In genomic region chr15:90143176-90143655, GRCh38 we compare ENCODE assay signal across 8 cellular contexts.
A peak's percentile ranks its signal among the peaks of the same experiment; 100 is the strongest.
DNase-seq lines count a peak whose midpoint lies in the region; ATAC-seq and TF ChIP-seq lines count a peak whose summit lies in the region.

No MANE protein-coding gene starts in this region.

- peak; percentile 67 for TF ChIP-seq CTCF in astrocyte of the spinal cord (IDR thresholded peaks at IDR 0.05; ENCODE audit: low read depth, low read length)

- H3K4me3 ChIP-seq in astrocyte of the spinal cord (ENCODE audit: low read depth, low read length) = no peak overlapping the region

- peak; percentile 40 for DNase-seq in AG20443 (ENCODE audit: low spot score)
- peak; percentile 27 for DNase-seq in NCI-H1092 (lab: John Stamatoyannopoulos, UW)
- peak; percentile 43 for DNase-seq in T-helper 9 cell
- peak; percentile 49 for DNase-seq in astrocyte of the spinal cord (ENCODE audit: low read depth, low spot score)
- peak; percentile 25 for DNase-seq in iris pigment epithelial cell (ENCODE audit: low read depth)
- DNase-seq in stimulated activated CD4-positive, alpha-beta T cell treated with anti-CD3 and anti-CD28 coated beads, Interleukin-2, amount 100 ng/mL, for 4 hours (ENCODE audit: low read depth) = peak; percentile 53

- peak; percentile 75 for ATAC-seq in GM19043 (IDR thresholded peaks at IDR 0.05; ENCODE audit: low read depth, unreplicated experiment)
- no peak for ATAC-seq in HG03469 (IDR thresholded peaks at IDR 0.05; ENCODE audit: unreplicated experiment)

- in situ Hi-C loops in astrocyte of the spinal cord (cut with HindIII; ENCODE audit: low sequenced_read_pairs) = no loop called here
